In genomic region chr3:135114551-135114950, GRCh38 we compare ENCODE assay signal across 2 cellular contexts.
DNase-seq lines count a peak whose midpoint lies in the region; ATAC-seq, FAIRE-seq and TF ChIP-seq lines count a peak whose summit lies in the region.
"Not testable (repeated sequence)": the region's sequence is repeated elsewhere in the genome, so short reads cannot be mapped to it uniquely, and the experiment has no call there.

No MANE protein-coding gene starts in this region.

- TF ChIP-seq EP300 in A549 (IDR thresholded peaks at IDR 0.05): not testable (repeated sequence)

- TF ChIP-seq POLR2A in A549 (IDR thresholded peaks at IDR 0.05; ENCODE audit: low read length): not testable (repeated sequence)

- DNase-seq in A549 (ENCODE audit: low read depth in 1 of 2, low spot score in 1 of 2): not testable (repeated sequence)

- not testable (repeated sequence) for H3K9me3 ChIP-seq in A549; HEK293 (ENCODE audit: control insufficient read depth, insufficient read depth, low read depth, low read length)

- TF ChIP-seq RAD21 in A549 (conservative IDR thresholded peaks at IDR 0.05 in 1 of 2, IDR thresholded peaks at IDR 0.05 in 1 of 2): not testable (repeated sequence)

- WGBS in A549 (ENCODE audit: missing lambda C conversion rate): 0% methylated on average over 4 of the region's 4 CpGs

- H3K4me2 ChIP-seq in A549: not testable (repeated sequence)

- TF ChIP-seq CTCF in A549 (IDR thresholded peaks at IDR 0.05); HEK293 (tag by site-specific recombination; IDR thresholded peaks at IDR 0.05): not testable (repeated sequence)

- H3K36me3 ChIP-seq in HEK293 (ENCODE audit: control insufficient read depth in 2 of 2, insufficient read depth in 1 of 2, low read length in 2 of 2): not testable (repeated sequence)

- CTCF ChIA-PET in A549 (lab: Yijun Ruan, JAX): not testable (repeated sequence)
- CTCF ChIA-PET in HEK293 (lab: Yijun Ruan, JAX): interaction anchor here (0.7 kb wide), 1 partner anchor 10 kb away, joined by 8 read pairs; no protein-coding TSS in a partner anchor

- not testable (repeated sequence) for H3K4me3 ChIP-seq in A549; HEK293 (ENCODE audit: low read depth, low read length)

- POLR2A ChIA-PET in A549 (lab: Yijun Ruan, JAX); HEK293 (lab: Yijun Ruan, JAX): not testable (repeated sequence)

- not testable (repeated sequence) for ATAC-seq in A549

- not testable (repeated sequence) for FAIRE-seq in A549 (lab: Jason Lieb, UNC)

- H3K4me1 ChIP-seq in A549; HEK293 (ENCODE audit: control insufficient read depth, insufficient read depth, low read length): not testable (repeated sequence)

- H3K27ac ChIP-seq in A549; HEK293 (ENCODE audit: extremely low read depth, low read depth, low read length): not testable (repeated sequence)

TF ChIP-seq in A549, 52 proteins besides CTCF, POLR2A, EP300 and RAD21:
- peak; percentile 62 for TF ChIP-seq ZC3H11A (IDR thresholded peaks at IDR 0.05)

TF ChIP-seq in HEK293, 187 proteins besides CTCF, POLR2A, EP300 and RAD21:
- TF ChIP-seq ZNF394 (tag by site-specific recombination; IDR thresholded peaks at IDR 0.05; ENCODE audit: borderline replicate concordance) (peak; percentile 85), ZNF518A (tag by site-specific recombination; conservative IDR thresholded peaks at IDR 0.05; ENCODE audit: low read depth) (peak; percentile 78), ZNF555 (tag by site-specific recombination; conservative IDR thresholded peaks at IDR 0.05) (peak; percentile 70), ZNF140 (tag by site-specific recombination; IDR thresholded peaks at IDR 0.05) (peak; percentile 60; the same call in 1 of the 2 replicates), ZNF629 (tag by site-specific recombination; IDR thresholded peaks at IDR 0.05) (0 out of 2 replicates have a peak, but pooled peaks have one; percentile 17), ZNF664 (tag by site-specific recombination; IDR thresholded peaks at IDR 0.05) (peak; percentile 51; the same call in 1 of the 2 replicates), ZNF433 (tag by site-specific recombination; IDR thresholded peaks at IDR 0.05; ENCODE audit: low read depth) (0 out of 2 replicates have a peak, but pooled peaks have one; percentile 8), ZNF266 (tag by site-specific recombination; IDR thresholded peaks at IDR 0.05; ENCODE audit: low read depth) (0 out of 2 replicates have a peak, but pooled peaks have one; percentile 48), ZNF426 (tag by site-specific recombination; IDR thresholded peaks at IDR 0.05) (peak; percentile 71), ZNF654 (tag by site-specific recombination; IDR thresholded peaks at IDR 0.05; ENCODE audit: low read depth) (peak; percentile 12; the same call in 1 of the 2 replicates), ZBTB11 (tag by site-specific recombination; conservative IDR thresholded peaks at IDR 0.05; ENCODE audit: low read depth) (peak; percentile 66), ZNF623 (tag by site-specific recombination; IDR thresholded peaks at IDR 0.05) (peak; percentile 68), ZNF560 (tag by site-specific recombination; IDR thresholded peaks at IDR 0.05; ENCODE audit: borderline replicate concordance) (peak; percentile 46; the same call in 1 of the 2 replicates), ZBTB8A (tag by site-specific recombination; IDR thresholded peaks at IDR 0.05) (peak; percentile 48), ZXDB (tag by site-specific recombination; IDR thresholded peaks at IDR 0.05) (0 out of 2 replicates have a peak, but pooled peaks have one; percentile 30), REST (tag by site-specific recombination; IDR thresholded peaks at IDR 0.05) (peak; percentile 32; the same call in 1 of the 2 replicates)
